18 cellular contexts compared by ENCODE assay signal in the genomic region with DNA sequence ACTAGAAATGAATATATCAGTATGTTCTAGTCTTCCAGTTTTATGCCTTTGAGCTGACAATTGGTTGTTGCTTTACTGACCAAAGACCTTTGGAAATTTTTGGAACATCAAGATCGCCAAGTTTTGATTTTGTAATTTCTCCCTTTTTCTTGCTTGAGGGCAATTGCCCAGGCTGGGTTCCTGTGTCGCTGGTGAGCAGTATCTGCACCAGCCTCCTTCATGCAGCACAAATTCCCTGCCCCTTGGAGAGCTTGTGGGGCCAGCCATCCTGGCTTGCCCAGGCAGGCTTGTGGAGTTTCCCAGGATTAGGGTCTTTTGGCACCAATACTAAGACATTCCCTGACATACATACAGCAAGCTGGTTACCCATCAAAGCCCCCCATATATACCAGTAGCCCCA. TPM values are rescaled to one million over a fixed set of nuclear protein-coding genes. Genes with fewer than 3 reads are reported as not detected.
DNase-seq lines count a peak whose midpoint lies in the region; ATAC-seq and TF ChIP-seq lines count a peak whose summit lies in the region.
"Had no signal": no experiment of that assay in that cellular context is flagged by ENCODE, and none has a peak within 500 bp of the region (broad histone marks: within the 10 kb centered on the region; RNA-seq: fewer than 3 reads in every experiment).

No MANE protein-coding gene starts in this region.

- H3K4me1 ChIP-seq in RWPE2 (ENCODE audit: insufficient read depth, poor library complexity, severe bottlenecking) = peaks cover 35% of the 10 kb centered on the region
- H3K4me1 ChIP-seq in esophagus (ENCODE audit: control insufficient read depth in 2 of 2, insufficient read depth in 2 of 2, low read length in 1 of 2) = peaks cover 6 to 23% of the 10 kb centered on the region in 2 donors
- H3K4me1 ChIP-seq in uterus = peaks cover 0 to 4% of the 10 kb centered on the region in 2 donors

- no peaks in the 10 kb centered on the region for H3K9me3 ChIP-seq in RWPE2 (ENCODE audit: severe bottlenecking)
- no peaks in the 10 kb centered on the region for H3K9me3 ChIP-seq in esophagus (ENCODE audit: control insufficient read depth in 2 of 2, insufficient read depth in 1 of 2, low read depth in 1 of 2, low read length in 1 of 2)
- no peaks in the 10 kb centered on the region for H3K9me3 ChIP-seq in uterus
- H3K9me3 ChIP-seq: MG63 had no signal

- peaks cover 4% of the 10 kb centered on the region; the same call in 1 of the 2 replicates for H3K36me3 ChIP-seq in RWPE2 (ENCODE audit: low read depth)
- peaks cover 0 to 1% of the 10 kb centered on the region in 2 donors for H3K36me3 ChIP-seq in esophagus (ENCODE audit: control insufficient read depth in 2 of 2, insufficient read depth in 2 of 2, low read length in 1 of 2)
- no peaks in the 10 kb centered on the region for H3K36me3 ChIP-seq in uterus
- H3K36me3 ChIP-seq: MG63 had no signal

- H3K4me3 ChIP-seq in RWPE2 (ENCODE audit: severe bottlenecking) (no peak overlapping the region), esophagus (ENCODE audit: low read depth in 1 of 2, low read length in 2 of 2) (no peak overlapping the region), uterus (no peak overlapping the region)
- H3K4me3 ChIP-seq: MG63 had no signal

- H3K9me3 Mint-ChIP-seq in osteocyte (ENCODE audit: unreplicated experiment) = no peaks in the 10 kb centered on the region

- H3K4me1 Mint-ChIP-seq in osteocyte (ENCODE audit: unreplicated experiment) = peaks cover 47% of the 10 kb centered on the region
- H3K4me1 Mint-ChIP-seq: CD4-positive, alpha-beta memory T cell had no signal

- peak overlapping the region; percentile 44 for H3K27ac ChIP-seq in RWPE2 (ENCODE audit: poor library complexity, severe bottlenecking)
- H3K27ac ChIP-seq in esophagus (ENCODE audit: low read depth in 2 of 2, low read length in 1 of 2) = peak overlapping the region; percentile 43 to 76
- H3K27ac ChIP-seq in uterus = peak overlapping the region; percentile 52 to 82
- H3K27ac ChIP-seq: KMS-11 had no signal

- H3K36me3 Mint-ChIP-seq in osteocyte (ENCODE audit: unreplicated experiment) = peaks cover 11% of the 10 kb centered on the region
- H3K36me3 Mint-ChIP-seq: CD4-positive, alpha-beta memory T cell had no signal

- no peak for TF ChIP-seq POLR2A in uterus (IDR thresholded peaks at IDR 0.05)

- H3K27me3 ChIP-seq in RWPE2 (ENCODE audit: insufficient read depth, poor library complexity, severe bottlenecking) = no peaks in the 10 kb centered on the region
- H3K27me3 ChIP-seq in esophagus (ENCODE audit: control insufficient read depth in 1 of 2, insufficient read depth in 2 of 2, low read length in 2 of 2) = no peaks in the 10 kb centered on the region
- no peaks in the 10 kb centered on the region for H3K27me3 ChIP-seq in uterus
- H3K27me3 ChIP-seq: MG63 had no signal

- DNase-seq in RWPE2 (ENCODE audit: low spot score) = no peak
- no peak for DNase-seq in osteocyte (ENCODE audit: extremely low spot score, unreplicated experiment)
- DNase-seq in uterus = no peak
- no peak for DNase-seq in NCI-H524 (lab: John Stamatoyannopoulos, UW)
- no peak for DNase-seq in stimulated activated CD4-positive, alpha-beta T cell treated with anti-CD3 and anti-CD28 coated beads, Interleukin-2, amount 100 ng/mL, for 48 hours
- DNase-seq: ACHN; CD4-positive, alpha-beta memory T cell; DMS79 treated with DMSO at 0.1 percent for 48 hours; GOT3; MG63; NCI-H1105; NCI-H187; NCI-H82; SIG-M5 had no signal

- no peak overlapping the region for H3K4me3 Mint-ChIP-seq in osteocyte (ENCODE audit: unreplicated experiment)
- H3K4me3 Mint-ChIP-seq: B cell; CD4-positive, alpha-beta memory T cell had no signal

- 59 to 68% methylated on average over 2 of the region's 2 CpGs for WGBS in esophagus, 2 donors

- H3K27me3 Mint-ChIP-seq in osteocyte (ENCODE audit: unreplicated experiment) = no peaks in the 10 kb centered on the region
- H3K27me3 Mint-ChIP-seq: B cell had no signal

- ATAC-seq in RWPE2 (ENCODE audit: low read depth) = peak; percentile 7; the same call in 1 of the 3 replicates
- ATAC-seq in HG02610 (IDR thresholded peaks at IDR 0.05; ENCODE audit: unreplicated experiment) = no peak

- peak overlapping the region; percentile 15 for H3K27ac Mint-ChIP-seq in osteocyte (ENCODE audit: unreplicated experiment)
- H3K27ac Mint-ChIP-seq: B cell; CD4-positive, alpha-beta memory T cell had no signal

- TF ChIP-seq CTCF in RWPE2 (IDR thresholded peaks at IDR 0.05; ENCODE audit: poor library complexity, severe bottlenecking) (no peak), osteocyte (IDR thresholded peaks at IDR 0.05) (no peak), uterus (IDR thresholded peaks at IDR 0.05) (no peak)

- intact Hi-C loops in uterus (cut with DNase I; ENCODE audit: low total_unique reads) = no loop called here

RNA-seq across cellular contexts. Expression of a gene that starts 37.9 kb away (rescaled TPM):
- 10 to 100 TPM; 12.0 to 17.1 TPM for polyA plus RNA-seq in esophagus
- 63.8 and 69.4 TPM in 2 replicates for total RNA-seq in osteocyte
- 10 to 100 TPM; 21.5 to 38.0 (median 28.8) TPM for total RNA-seq in uterus
